ENCODE assay signal across 27 cellular contexts in genomic region chr18:32337821-32338220, GRCh38.
"Had no signal": no experiment of that assay in that cellular context is flagged by ENCODE, and none has a peak within 500 bp of the region (broad histone marks: within the 10 kb centered on the region; RNA-seq: fewer than 3 reads in every experiment).

No MANE protein-coding gene starts in this region.

- H3K9me3 ChIP-seq: breast epithelium had no signal

- H3K4me1 ChIP-seq: breast epithelium had no signal

- H3K4me3 ChIP-seq: breast epithelium, SK-N-MC had no signal

- DNase-seq: activated CD4-positive, alpha-beta T cell treated with anti-CD3 and anti-CD28 coated beads for 48 hours; activated CD4-positive, alpha-beta T cell treated with anti-CD3 and anti-CD28 coated beads, Interleukin-2, amount 50 U/mL, for 4 hours; activated CD4-positive, CD25-positive, alpha-beta regulatory T cell treated with anti-CD3 and anti-CD28 coated beads, Interleukin-2, amount 50 U/mL, for 72 hours; activated CD8-positive, alpha-beta memory T cell treated with anti-CD3 and anti-CD28 coated beads, Interleukin-2, amount 50 U/mL, for 48 hours; activated CD8-positive, alpha-beta T cell treated with anti-CD3 and anti-CD28 coated beads, Interleukin-2, amount 10 ng/mL, durations not matched to agents 7 days and 5 days; activated naive CD4-positive, alpha-beta T cell; activated T-cell treated with anti-CD3 and anti-CD28 coated beads, Interleukin-2, amount 50 U/mL, for 1 hour; amygdala; NCI-H1092; NCI-H1417; NCI-H1930; NCI-H2171; NCI-H2227 treated with DMSO at 0.1 percent for 48 hours; NCI-H446 treated with DMSO at 0.1 percent for 48 hours; NCI-H524 treated with DMSO at 0.1 percent for 48 hours; NCI-H748 treated with DMSO at 0.1 percent for 48 hours; NK-92 treated with Interleukin-12 subunit alpha and Interleukin-12 subunit beta, amount 100 ng/mL, for 24 hours; OCI-M1; RPMI8226; T-cell; T-helper 2 cell had no signal

- H3K36me3 ChIP-seq: breast epithelium had no signal

- ATAC-seq: activated CD8-positive, alpha-beta T cell treated with anti-CD3 and anti-CD28 coated beads, Interleukin-2, amount 10 ng/mL, durations not matched to agents 7 days and 5 days; activated naive CD4-positive, alpha-beta T cell treated with anti-CD3 and anti-CD28 coated beads, Interleukin-2, amount 50 U/mL, for 72 hours; Panc1; Right ventricle myocardium inferior; T-cell had no signal

- H3K27ac ChIP-seq: breast epithelium, KMS-11, SK-N-MC had no signal

- H3K27me3 ChIP-seq: breast epithelium had no signal
